In the genomic region with DNA sequence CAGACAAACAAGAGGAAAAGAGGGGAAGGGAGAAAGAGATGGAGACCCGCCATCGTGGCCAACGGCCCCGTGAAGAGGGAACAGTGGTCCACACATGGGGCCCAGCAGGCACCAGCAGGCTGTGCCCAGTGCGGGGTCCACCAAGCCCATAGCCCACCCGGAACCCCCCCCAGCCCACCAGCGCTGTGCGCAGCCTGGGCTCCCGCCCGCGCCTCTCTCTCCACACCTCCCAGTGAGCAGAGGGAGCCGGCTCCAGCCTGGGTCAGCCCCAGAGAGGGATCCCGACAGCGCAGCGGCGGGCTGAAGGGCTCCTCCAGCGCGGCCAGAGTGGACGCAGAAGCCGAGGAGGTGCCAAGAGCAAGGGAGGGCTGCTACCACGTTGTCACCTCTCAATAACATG, we compare ENCODE assay signal across 21 cellular contexts.
DNase-seq lines count a peak whose midpoint lies in the region; ATAC-seq lines count a peak whose summit lies in the region.
"Had no signal": no experiment of that assay in that cellular context is flagged by ENCODE, and none has a peak within 500 bp of the region (broad histone marks: within the 10 kb centered on the region; RNA-seq: fewer than 3 reads in every experiment).

No MANE protein-coding gene starts in this region.

- no peak overlapping the region for H3K4me2 ChIP-seq in mesenchymal stem cell (ENCODE audit: low read length, poor library complexity, severe bottlenecking)
- H3K4me2 ChIP-seq: BLaER1, GM23338 had no signal

- no peaks in the 10 kb centered on the region for H3K36me3 Mint-ChIP-seq in activated naive CD4-positive, alpha-beta T cell treated with anti-CD3 and anti-CD28 coated beads for 36 hours (ENCODE audit: low read depth)
- H3K36me3 Mint-ChIP-seq in central memory CD8-positive, alpha-beta T cell (ENCODE audit: insufficient read depth): no peaks in the 10 kb centered on the region
- H3K36me3 Mint-ChIP-seq in stimulated activated memory B cell treated with anti-CD40 and anti-IgM and Interleukin-4, amounts not matched to agents 10 μg/mL and 1 μg/mL and 100 μg/mL, for 72 hours: no peaks in the 10 kb centered on the region
- H3K36me3 Mint-ChIP-seq: CD8-positive, alpha-beta memory T cell had no signal

- H3K18ac ChIP-seq in mesenchymal stem cell (ENCODE audit: low read depth in 1 of 2, low read length in 2 of 2): no peak overlapping the region

- no peak overlapping the region for H3K14ac ChIP-seq in mesenchymal stem cell (ENCODE audit: low read length in 2 of 2)

- H2BK5ac ChIP-seq in mesenchymal stem cell (ENCODE audit: low read depth, low read length, poor library complexity, severe bottlenecking): no peak overlapping the region

- peak; percentile 11 for DNase-seq in activated naive CD4-positive, alpha-beta T cell treated with anti-CD3 and anti-CD28 coated beads, Interleukin-2, amount 50 U/mL, for 16 hours
- DNase-seq in activated naive CD4-positive, alpha-beta T cell treated with anti-CD3 and anti-CD28 coated beads for 36 hours: no peak
- no peak for DNase-seq in central memory CD8-positive, alpha-beta T cell (ENCODE audit: low spot score in 2 of 2)
- DNase-seq in mesenchymal stem cell (no peak), medulla oblongata (ENCODE audit: extremely low spot score) (no peak), CD1c-positive myeloid dendritic cell (ENCODE audit: extremely low spot score) (no peak)
- DNase-seq: CD4-positive, alpha-beta T cell; CD8-positive, alpha-beta memory T cell; DMS 273 treated with DMSO at 0.1 percent for 48 hours; DMS79; EL; GDM1; H9 had no signal

- H2BK120ac ChIP-seq in mesenchymal stem cell (ENCODE audit: low read depth, low read length): no peak overlapping the region

- H3K27me3 Mint-ChIP-seq in activated naive CD4-positive, alpha-beta T cell treated with anti-CD3 and anti-CD28 coated beads for 36 hours (ENCODE audit: low read depth): no peaks in the 10 kb centered on the region
- no peaks in the 10 kb centered on the region for H3K27me3 Mint-ChIP-seq in central memory CD8-positive, alpha-beta T cell
- no peaks in the 10 kb centered on the region for H3K27me3 Mint-ChIP-seq in stimulated activated memory B cell treated with anti-CD40 and anti-IgM and Interleukin-4, amounts not matched to agents 10 μg/mL and 1 μg/mL and 100 μg/mL, for 72 hours
- H3K27me3 Mint-ChIP-seq: B cell; CD4-positive, alpha-beta T cell had no signal

- intact Hi-C loops in activated naive CD4-positive, alpha-beta T cell treated with anti-CD3 and anti-CD28 coated beads for 36 hours (cut with micrococcal nuclease): no loop called here

- H3K9ac ChIP-seq in mesenchymal stem cell (ENCODE audit: low read length): no peak overlapping the region
- H3K9ac ChIP-seq: BLaER1 had no signal

- no peaks in the 10 kb centered on the region for H3K79me1 ChIP-seq in mesenchymal stem cell (replicated peaks; ENCODE audit: low read length, poor library complexity, severe bottlenecking)

- no peak overlapping the region for H3K27ac ChIP-seq in mesenchymal stem cell (ENCODE audit: low read length, poor library complexity, severe bottlenecking)
- H3K27ac ChIP-seq: 22Rv1, BLaER1, C4-2B had no signal

- 97% methylated on average over 16 of the region's 21 CpGs for WGBS in mesenchymal stem cell

- no peak overlapping the region for H2BK12ac ChIP-seq in mesenchymal stem cell (ENCODE audit: low read length in 2 of 2)

- H3K4me1 ChIP-seq in mesenchymal stem cell (ENCODE audit: control insufficient read depth, insufficient read depth, low read depth, low read length): no peaks in the 10 kb centered on the region
- H3K4me1 ChIP-seq: BLaER1 had no signal

- no peak overlapping the region for H3K23ac ChIP-seq in mesenchymal stem cell (ENCODE audit: low read length in 2 of 2)

- H3K4me1 Mint-ChIP-seq in activated naive CD4-positive, alpha-beta T cell treated with anti-CD3 and anti-CD28 coated beads for 36 hours (ENCODE audit: low read depth): no peaks in the 10 kb centered on the region
- H3K4me1 Mint-ChIP-seq in central memory CD8-positive, alpha-beta T cell: no peaks in the 10 kb centered on the region
- no peaks in the 10 kb centered on the region for H3K4me1 Mint-ChIP-seq in stimulated activated memory B cell treated with anti-CD40 and anti-IgM and Interleukin-4, amounts not matched to agents 10 μg/mL and 1 μg/mL and 100 μg/mL, for 72 hours
- H3K4me1 Mint-ChIP-seq: B cell; CD8-positive, alpha-beta memory T cell had no signal

- H2AK5ac ChIP-seq in mesenchymal stem cell (ENCODE audit: low read length, severe bottlenecking): no peak overlapping the region

- no peak overlapping the region for H3K4ac ChIP-seq in mesenchymal stem cell (ENCODE audit: low read depth in 1 of 2, low read length in 2 of 2)

- H3K36me3 ChIP-seq in mesenchymal stem cell (ENCODE audit: control insufficient read depth in 1 of 2, insufficient read depth in 2 of 2, low read depth in 1 of 2, low read length in 2 of 2): no peaks in the 10 kb centered on the region
- H3K36me3 ChIP-seq: BLaER1 had no signal

- CTCF ChIA-PET in activated naive CD4-positive, alpha-beta T cell treated with anti-CD3 and anti-CD28 coated beads for 36 hours (lab: Charles Lee): no interaction called here

- H4K8ac ChIP-seq in mesenchymal stem cell (ENCODE audit: low read length): no peak overlapping the region

- no peak overlapping the region for H2BK15ac ChIP-seq in mesenchymal stem cell (ENCODE audit: low read depth, poor library complexity, severe bottlenecking)

- no peak overlapping the region for H3K4me3 Mint-ChIP-seq in activated naive CD4-positive, alpha-beta T cell treated with anti-CD3 and anti-CD28 coated beads for 36 hours
- H3K4me3 Mint-ChIP-seq in central memory CD8-positive, alpha-beta T cell: no peak overlapping the region
- H3K4me3 Mint-ChIP-seq in stimulated activated memory B cell treated with anti-CD40 and anti-IgM and Interleukin-4, amounts not matched to agents 10 μg/mL and 1 μg/mL and 100 μg/mL, for 72 hours: no peak overlapping the region
- H3K4me3 Mint-ChIP-seq: B cell; CD4-positive, alpha-beta T cell; CD8-positive, alpha-beta memory T cell; GM23338; H9 had no signal

- H3K27ac Mint-ChIP-seq in activated naive CD4-positive, alpha-beta T cell treated with anti-CD3 and anti-CD28 coated beads for 36 hours: no peak overlapping the region
- H3K27ac Mint-ChIP-seq in central memory CD8-positive, alpha-beta T cell (ENCODE audit: low read depth): no peak overlapping the region
- no peak overlapping the region for H3K27ac Mint-ChIP-seq in stimulated activated memory B cell treated with anti-CD40 and anti-IgM and Interleukin-4, amounts not matched to agents 10 μg/mL and 1 μg/mL and 100 μg/mL, for 72 hours
- H3K27ac Mint-ChIP-seq: B cell; CD4-positive, alpha-beta T cell; CD8-positive, alpha-beta memory T cell; GM23338 had no signal

- ATAC-seq in central memory CD8-positive, alpha-beta T cell (replicated peaks; ENCODE audit: extremely low read depth, poor library complexity, severe bottlenecking): peak; percentile 32
- peak; percentile 41 for ATAC-seq in stimulated activated memory B cell treated with anti-CD40 and anti-IgM and Interleukin-4, amounts not matched to agents 10 μg/mL and 1 μg/mL and 100 μg/mL, for 72 hours
- no peak for ATAC-seq in GM21423 (IDR thresholded peaks at IDR 0.05; ENCODE audit: unreplicated experiment)
- ATAC-seq: GM12878 had no signal

- no peaks in the 10 kb centered on the region for H3K9me3 ChIP-seq in mesenchymal stem cell (ENCODE audit: control insufficient read depth, low read length)

- H2AFZ ChIP-seq in mesenchymal stem cell (ENCODE audit: low read depth, low read length): no peak overlapping the region
- H2AFZ ChIP-seq: GM23338 had no signal

- H3K4me3 ChIP-seq in mesenchymal stem cell (ENCODE audit: insufficient read depth in 1 of 2, low read depth in 1 of 2, low read length in 2 of 2): no peak overlapping the region
- H3K4me3 ChIP-seq: BLaER1, GM12878, GM23338 had no signal

- H4K91ac ChIP-seq in mesenchymal stem cell (ENCODE audit: low read length): peak overlapping the region; percentile 58

- H3K27me3 ChIP-seq in mesenchymal stem cell (ENCODE audit: control insufficient read depth in 1 of 2, insufficient read depth in 1 of 2, low read length in 2 of 2): peaks cover 0 to 2% of the 10 kb centered on the region in 2 experiments
- H3K27me3 ChIP-seq: BLaER1 had no signal

- H3K9me3 Mint-ChIP-seq in activated naive CD4-positive, alpha-beta T cell treated with anti-CD3 and anti-CD28 coated beads for 36 hours: peaks cover 5% of the 10 kb centered on the region
- peaks cover 23% of the 10 kb centered on the region for H3K9me3 Mint-ChIP-seq in central memory CD8-positive, alpha-beta T cell
- H3K9me3 Mint-ChIP-seq in stimulated activated memory B cell treated with anti-CD40 and anti-IgM and Interleukin-4, amounts not matched to agents 10 μg/mL and 1 μg/mL and 100 μg/mL, for 72 hours: peaks cover 10% of the 10 kb centered on the region
